8 cellular contexts compared by ENCODE assay signal in genomic region chr2:172735646-172736418, GRCh38. TPM values are rescaled to one million over a fixed set of nuclear protein-coding genes. Genes with fewer than 3 reads are reported as not detected.
A peak's percentile ranks its signal among the peaks of the same experiment; 100 is the strongest.
DNase-seq lines count a peak whose midpoint lies in the region; ATAC-seq and TF ChIP-seq lines count a peak whose summit lies in the region.

Gene RAPGEF4, plus strand, starts transcription at chr2:172735845. Its CDS starts 139 bp downstream, at chr2:172735984.

- H3K9me3 ChIP-seq in CD4-positive, alpha-beta memory T cell (ENCODE audit: control insufficient read depth in 1 of 2, low read length in 2 of 2) = no peaks in the 10 kb centered on the region
- H3K9me3 ChIP-seq in mammary epithelial cell (replicated peaks; ENCODE audit: insufficient read depth, low read length) (no peaks in the 10 kb centered on the region), thoracic aorta (no peaks in the 10 kb centered on the region)

- H3K27ac ChIP-seq in CD4-positive, alpha-beta memory T cell (ENCODE audit: low read depth, low read length) = no peak within 1 kb of the TSS
- H3K27ac ChIP-seq in mammary epithelial cell (ENCODE audit: insufficient read depth, low read depth, low read length) (peak within 1 kb of the TSS; percentile 6), thoracic aorta (no peak within 1 kb of the TSS)

- peak within 1 kb of the TSS; percentile 52 to 81 (median 70) for H3K4me3 Mint-ChIP-seq in CD4-positive, alpha-beta memory T cell

- peak within 1 kb of the TSS; percentile 95 for H3K4me2 ChIP-seq in mammary epithelial cell (ENCODE audit: insufficient read depth, low read depth, low read length)

- no peak within 1 kb of the TSS for H3K27ac Mint-ChIP-seq in CD4-positive, alpha-beta memory T cell

- dilution Hi-C loops in mammary epithelial cell (cut with HindIII; ENCODE audit: low sequenced_read_pairs) = no loop called here

- no TSS peak for BruUV-seq in mammary epithelial cell (replicated peaks; lab: Mats Ljungman, UMichigan)

- WGBS in mammary epithelial cell (ENCODE audit: low coverage, missing lambda C conversion rate) = 0% methylated on average over 9 of the region's 88 CpGs

- H3K79me2 ChIP-seq in mammary epithelial cell (ENCODE audit: insufficient read depth, low read length) = no peaks in the 10 kb centered on the region

- H3K4me1 ChIP-seq in CD4-positive, alpha-beta memory T cell (ENCODE audit: insufficient read depth, low read length) = peaks cover 5% of the 10 kb centered on the region
- H3K4me1 ChIP-seq in mammary epithelial cell (ENCODE audit: insufficient read depth, low read length) (peaks cover 8% of the 10 kb centered on the region), thoracic aorta (ENCODE audit: control insufficient read depth in 1 of 2, low read depth in 2 of 2) (peaks cover 0 to 5% of the 10 kb centered on the region in 2 donors)

- TF ChIP-seq RAD21 in Ishikawa (IDR thresholded peaks at IDR 0.05; ENCODE audit: low read depth) = no peak

- in situ Hi-C loops in mammary epithelial cell (cut with MboI; ENCODE audit: low sequenced_read_pairs in 2 of 2) = no loop called here

- peak within 1 kb of the TSS; percentile 20 for H3K9ac ChIP-seq in mammary epithelial cell (ENCODE audit: insufficient read depth, low read length)

- H3K9me3 Mint-ChIP-seq in CD4-positive, alpha-beta memory T cell = no peaks in the 10 kb centered on the region

- intact Hi-C loops in CD4-positive, alpha-beta memory T cell (cut with micrococcal nuclease) = no loop called here
- intact Hi-C loops in mammary epithelial cell (cut with micrococcal nuclease) = no loop called here

- H2AFZ ChIP-seq in mammary epithelial cell (ENCODE audit: low read depth, low read length) = peak within 1 kb of the TSS; percentile 92

- CTCF ChIA-PET in CD4-positive, alpha-beta memory T cell (lab: Charles Lee; ENCODE audit: partially characterized antibody) = no interaction called here
- CTCF ChIA-PET in mammary epithelial cell (lab: Charles Lee; ENCODE audit: low non-redundant PET) = no interaction called here

- no peak within 1 kb of the TSS for H3K4me3 ChIP-seq in CD4-positive, alpha-beta memory T cell (ENCODE audit: low read length in 2 of 2)
- H3K4me3 ChIP-seq in mammary epithelial cell (replicated peaks in 1 of 3; ENCODE audit: insufficient read depth in 1 of 3, low read depth in 2 of 3, low read length in 3 of 3) (peak within 1 kb of the TSS; percentile 41 to 56 (median 53)), thoracic aorta (peak within 1 kb of the TSS; percentile 71)

- peaks cover 15% of the 10 kb centered on the region for H3K27me3 ChIP-seq in CD4-positive, alpha-beta memory T cell (ENCODE audit: insufficient read depth, low read length)
- peaks cover 5% of the 10 kb centered on the region for H3K27me3 ChIP-seq in mammary epithelial cell (ENCODE audit: insufficient read depth, low read length)
- H3K27me3 ChIP-seq in thoracic aorta (replicated peaks; ENCODE audit: insufficient read depth) = no peaks in the 10 kb centered on the region

- H3K27me3 Mint-ChIP-seq in CD4-positive, alpha-beta memory T cell = peaks cover 38 to 44% of the 10 kb centered on the region in 2 donors

- POLR2A ChIA-PET in CD4-positive, alpha-beta memory T cell (lab: Charles Lee; ENCODE audit: partially characterized antibody) = no interaction called here

- no peak for TF ChIP-seq EP300 in Ishikawa (IDR thresholded peaks at IDR 0.05; ENCODE audit: borderline replicate concordance)

- DNase-seq in CD4-positive, alpha-beta memory T cell = no peak
- no peak for DNase-seq in mammary epithelial cell
- no peak for DNase-seq in left lobe of liver (ENCODE audit: low spot score)
- no peak for DNase-seq in thoracic aorta (ENCODE audit: low spot score)
- DNase-seq in SW 1271 (lab: John Stamatoyannopoulos, UW) = no peak
- no peak for DNase-seq in H4 (ENCODE audit: low spot score)

- H3K36me3 ChIP-seq in CD4-positive, alpha-beta memory T cell (ENCODE audit: insufficient read depth, low read length) = no peaks in the 10 kb centered on the region
- H3K36me3 ChIP-seq in mammary epithelial cell (ENCODE audit: insufficient read depth, low read length) (no peaks in the 10 kb centered on the region), thoracic aorta (no peaks in the 10 kb centered on the region)

- H4K20me1 ChIP-seq in mammary epithelial cell (ENCODE audit: insufficient read depth, low read length) = no peaks in the 10 kb centered on the region

- no peaks in the 10 kb centered on the region for H3K36me3 Mint-ChIP-seq in CD4-positive, alpha-beta memory T cell

- peaks cover 0 to 8% (median 6%) of the 10 kb centered on the region in 4 donors for H3K4me1 Mint-ChIP-seq in CD4-positive, alpha-beta memory T cell

- TF ChIP-seq CTCF in mammary epithelial cell (conservative IDR thresholded peaks at IDR 0.05 in 1 of 2, IDR thresholded peaks at IDR 0.05 in 1 of 2; ENCODE audit: extremely low read depth in 1 of 2, insufficient read depth in 1 of 2, low read depth in 1 of 2, low read length in 2 of 2) (no peak), thoracic aorta (IDR thresholded peaks at IDR 0.05) (no peak)

- ATAC-seq in left lobe of liver (peak; percentile 84), thoracic aorta (ENCODE audit: insufficient number of reproducible peaks, low FRiP score, low read depth) (no peak), GM21619 (IDR thresholded peaks at IDR 0.05; ENCODE audit: unreplicated experiment) (no peak)

TF ChIP-seq in Ishikawa, 13 proteins besides CTCF, POLR2A, EP300 and RAD21:
- TF ChIP-seq ZBTB7A (IDR thresholded peaks at IDR 0.05; ENCODE audit: low read depth) (0 out of 2 replicates have a peak, but pooled peaks have one; percentile 47), MAX (IDR thresholded peaks at IDR 0.05) (no peak), EGR1 (IDR thresholded peaks at IDR 0.05) (peak; percentile 45), YY1 (IDR thresholded peaks at IDR 0.05; ENCODE audit: low read depth) (no peak), TCF12 (IDR thresholded peaks at IDR 0.05; ENCODE audit: low read depth) (no peak), FOXM1 (IDR thresholded peaks at IDR 0.05; ENCODE audit: borderline replicate concordance, low read depth) (no peak), REST (IDR thresholded peaks at IDR 0.05; ENCODE audit: low read depth) (no peak), CREB1 (IDR thresholded peaks at IDR 0.05; ENCODE audit: low read depth) (no peak)

RNA-seq across cellular contexts. Expression of gene RAPGEF4, which starts in this region (rescaled TPM):
- total RNA-seq in CD4-positive, alpha-beta memory T cell = not detected
- polyA plus RNA-seq in CD4-positive, alpha-beta memory T cell = not detected
- 1 to 10 TPM; 1.7 to 3.2 TPM for total RNA-seq in mammary epithelial cell
- 0.39 TPM for polyA plus RNA-seq in mammary epithelial cell
- polyA minus RNA-seq in mammary epithelial cell = not detected
- total RNA-seq in left lobe of liver = 12.8 TPM
- 10 to 100 TPM in 1 of 2 donors, 1 to 10 TPM in 1; 9.9 to 18.4 TPM for total RNA-seq in thoracic aorta
- 0.72 and 1.7 TPM in 2 replicates for total RNA-seq in H4 (2014; rRNA removed; shearing (Covaris generic))

Comparison
In these comparisons a context has a peak if more than half of its experiments do, and no peak if none do; other contexts are left out.
1. H3K4me3 ChIP-seq: peak in mammary epithelial cell (3 of 3) and thoracic aorta (single experiment); none in CD4-positive, alpha-beta memory T cell (0 of 2).